Comparison of ENCODE assay signal across 1 cellular context in the genomic region with DNA sequence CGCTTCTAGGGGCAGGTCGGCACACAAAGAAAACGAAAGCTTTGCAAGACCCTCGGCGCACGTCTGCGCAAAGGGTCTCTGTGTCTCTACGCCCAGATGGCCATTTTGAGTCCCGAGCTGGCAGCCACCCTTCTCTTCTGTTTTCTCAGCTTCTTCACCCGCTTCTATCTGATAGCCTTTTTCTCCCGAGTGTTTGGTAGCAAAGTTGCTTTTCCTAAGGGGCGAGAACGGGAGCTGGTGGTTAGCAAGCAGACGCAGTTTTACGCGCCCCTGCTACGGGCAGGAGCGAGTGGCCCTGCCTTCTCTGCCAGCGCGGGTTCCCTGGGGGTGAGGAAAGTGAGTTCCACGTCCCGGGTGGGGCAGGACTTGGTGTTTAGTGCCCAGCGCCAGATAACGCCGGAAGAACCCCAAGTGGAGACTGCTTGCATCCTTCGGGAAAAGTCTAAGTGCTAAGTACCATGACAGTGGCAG.
TF ChIP-seq lines count a peak whose summit lies in the region.

No MANE protein-coding gene starts in this region.

TF ChIP-seq in HepG2, 621 proteins besides CTCF, POLR2A, EP300 and RAD21 (continued from another document and continues in another):
- TF ChIP-seq, protein P1, sequence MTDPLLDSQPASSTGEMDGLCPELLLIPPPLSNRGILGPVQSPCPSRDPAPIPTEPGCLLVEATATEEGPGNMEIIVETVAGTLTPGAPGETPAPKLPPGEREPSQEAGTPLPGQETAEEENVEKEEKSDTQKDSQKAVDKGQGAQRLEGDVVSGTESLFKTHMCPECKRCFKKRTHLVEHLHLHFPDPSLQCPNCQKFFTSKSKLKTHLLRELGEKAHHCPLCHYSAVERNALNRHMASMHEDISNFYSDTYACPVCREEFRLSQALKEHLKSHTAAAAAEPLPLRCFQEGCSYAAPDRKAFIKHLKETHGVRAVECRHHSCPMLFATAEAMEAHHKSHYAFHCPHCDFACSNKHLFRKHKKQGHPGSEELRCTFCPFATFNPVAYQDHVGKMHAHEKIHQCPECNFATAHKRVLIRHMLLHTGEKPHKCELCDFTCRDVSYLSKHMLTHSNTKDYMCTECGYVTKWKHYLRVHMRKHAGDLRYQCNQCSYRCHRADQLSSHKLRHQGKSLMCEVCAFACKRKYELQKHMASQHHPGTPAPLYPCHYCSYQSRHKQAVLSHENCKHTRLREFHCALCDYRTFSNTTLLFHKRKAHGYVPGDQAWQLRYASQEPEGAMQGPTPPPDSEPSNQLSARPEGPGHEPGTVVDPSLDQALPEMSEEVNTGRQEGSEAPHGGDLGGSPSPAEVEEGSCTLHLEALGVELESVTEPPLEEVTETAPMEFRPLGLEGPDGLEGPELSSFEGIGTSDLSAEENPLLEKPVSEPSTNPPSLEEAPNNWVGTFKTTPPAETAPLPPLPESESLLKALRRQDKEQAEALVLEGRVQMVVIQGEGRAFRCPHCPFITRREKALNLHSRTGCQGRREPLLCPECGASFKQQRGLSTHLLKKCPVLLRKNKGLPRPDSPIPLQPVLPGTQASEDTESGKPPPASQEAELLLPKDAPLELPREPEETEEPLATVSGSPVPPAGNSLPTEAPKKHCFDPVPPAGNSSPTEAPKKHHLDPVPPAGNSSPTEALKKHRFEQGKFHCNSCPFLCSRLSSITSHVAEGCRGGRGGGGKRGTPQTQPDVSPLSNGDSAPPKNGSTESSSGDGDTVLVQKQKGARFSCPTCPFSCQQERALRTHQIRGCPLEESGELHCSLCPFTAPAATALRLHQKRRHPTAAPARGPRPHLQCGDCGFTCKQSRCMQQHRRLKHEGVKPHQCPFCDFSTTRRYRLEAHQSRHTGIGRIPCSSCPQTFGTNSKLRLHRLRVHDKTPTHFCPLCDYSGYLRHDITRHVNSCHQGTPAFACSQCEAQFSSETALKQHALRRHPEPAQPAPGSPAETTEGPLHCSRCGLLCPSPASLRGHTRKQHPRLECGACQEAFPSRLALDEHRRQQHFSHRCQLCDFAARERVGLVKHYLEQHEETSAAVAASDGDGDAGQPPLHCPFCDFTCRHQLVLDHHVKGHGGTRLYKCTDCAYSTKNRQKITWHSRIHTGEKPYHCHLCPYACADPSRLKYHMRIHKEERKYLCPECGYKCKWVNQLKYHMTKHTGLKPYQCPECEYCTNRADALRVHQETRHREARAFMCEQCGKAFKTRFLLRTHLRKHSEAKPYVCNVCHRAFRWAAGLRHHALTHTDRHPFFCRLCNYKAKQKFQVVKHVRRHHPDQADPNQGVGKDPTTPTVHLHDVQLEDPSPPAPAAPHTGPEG (CRISPR knock-in tag; IDR thresholded peaks at IDR 0.05), result no peak
- TF ChIP-seq CEBPG (CRISPR knock-in tag; IDR thresholded peaks at IDR 0.05), result no peak
- TF ChIP-seq SRSF9 (IDR thresholded peaks at IDR 0.05; ENCODE audit: borderline replicate concordance, insufficient read depth, low read depth, low read length, poor library complexity, severe bottlenecking), result no peak
- TF ChIP-seq, protein P2, sequence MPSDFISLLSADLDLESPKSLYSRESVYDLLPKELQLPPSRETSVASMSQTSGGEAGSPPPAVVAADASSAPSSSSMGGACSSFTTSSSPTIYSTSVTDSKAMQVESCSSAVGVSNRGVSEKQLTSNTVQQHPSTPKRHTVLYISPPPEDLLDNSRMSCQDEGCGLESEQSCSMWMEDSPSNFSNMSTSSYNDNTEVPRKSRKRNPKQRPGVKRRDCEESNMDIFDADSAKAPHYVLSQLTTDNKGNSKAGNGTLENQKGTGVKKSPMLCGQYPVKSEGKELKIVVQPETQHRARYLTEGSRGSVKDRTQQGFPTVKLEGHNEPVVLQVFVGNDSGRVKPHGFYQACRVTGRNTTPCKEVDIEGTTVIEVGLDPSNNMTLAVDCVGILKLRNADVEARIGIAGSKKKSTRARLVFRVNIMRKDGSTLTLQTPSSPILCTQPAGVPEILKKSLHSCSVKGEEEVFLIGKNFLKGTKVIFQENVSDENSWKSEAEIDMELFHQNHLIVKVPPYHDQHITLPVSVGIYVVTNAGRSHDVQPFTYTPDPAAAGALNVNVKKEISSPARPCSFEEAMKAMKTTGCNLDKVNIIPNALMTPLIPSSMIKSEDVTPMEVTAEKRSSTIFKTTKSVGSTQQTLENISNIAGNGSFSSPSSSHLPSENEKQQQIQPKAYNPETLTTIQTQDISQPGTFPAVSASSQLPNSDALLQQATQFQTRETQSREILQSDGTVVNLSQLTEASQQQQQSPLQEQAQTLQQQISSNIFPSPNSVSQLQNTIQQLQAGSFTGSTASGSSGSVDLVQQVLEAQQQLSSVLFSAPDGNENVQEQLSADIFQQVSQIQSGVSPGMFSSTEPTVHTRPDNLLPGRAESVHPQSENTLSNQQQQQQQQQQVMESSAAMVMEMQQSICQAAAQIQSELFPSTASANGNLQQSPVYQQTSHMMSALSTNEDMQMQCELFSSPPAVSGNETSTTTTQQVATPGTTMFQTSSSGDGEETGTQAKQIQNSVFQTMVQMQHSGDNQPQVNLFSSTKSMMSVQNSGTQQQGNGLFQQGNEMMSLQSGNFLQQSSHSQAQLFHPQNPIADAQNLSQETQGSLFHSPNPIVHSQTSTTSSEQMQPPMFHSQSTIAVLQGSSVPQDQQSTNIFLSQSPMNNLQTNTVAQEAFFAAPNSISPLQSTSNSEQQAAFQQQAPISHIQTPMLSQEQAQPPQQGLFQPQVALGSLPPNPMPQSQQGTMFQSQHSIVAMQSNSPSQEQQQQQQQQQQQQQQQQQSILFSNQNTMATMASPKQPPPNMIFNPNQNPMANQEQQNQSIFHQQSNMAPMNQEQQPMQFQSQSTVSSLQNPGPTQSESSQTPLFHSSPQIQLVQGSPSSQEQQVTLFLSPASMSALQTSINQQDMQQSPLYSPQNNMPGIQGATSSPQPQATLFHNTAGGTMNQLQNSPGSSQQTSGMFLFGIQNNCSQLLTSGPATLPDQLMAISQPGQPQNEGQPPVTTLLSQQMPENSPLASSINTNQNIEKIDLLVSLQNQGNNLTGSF (CRISPR knock-in tag; IDR thresholded peaks at IDR 0.05), result no peak
- TF ChIP-seq, protein P3, sequence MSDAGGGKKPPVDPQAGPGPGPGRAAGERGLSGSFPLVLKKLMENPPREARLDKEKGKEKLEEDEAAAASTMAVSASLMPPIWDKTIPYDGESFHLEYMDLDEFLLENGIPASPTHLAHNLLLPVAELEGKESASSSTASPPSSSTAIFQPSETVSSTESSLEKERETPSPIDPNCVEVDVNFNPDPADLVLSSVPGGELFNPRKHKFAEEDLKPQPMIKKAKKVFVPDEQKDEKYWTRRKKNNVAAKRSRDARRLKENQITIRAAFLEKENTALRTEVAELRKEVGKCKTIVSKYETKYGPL (CRISPR knock-in tag; IDR thresholded peaks at IDR 0.05), result no peak
- TF ChIP-seq ZC3H13 (CRISPR knock-in tag; IDR thresholded peaks at IDR 0.05), result no peak
- TF ChIP-seq, protein P4, sequence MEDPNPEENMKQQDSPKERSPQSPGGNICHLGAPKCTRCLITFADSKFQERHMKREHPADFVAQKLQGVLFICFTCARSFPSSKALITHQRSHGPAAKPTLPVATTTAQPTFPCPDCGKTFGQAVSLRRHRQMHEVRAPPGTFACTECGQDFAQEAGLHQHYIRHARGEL (CRISPR knock-in tag; IDR thresholded peaks at IDR 0.05), result no peak
- 0 out of 2 replicates have a peak, but pooled peaks have one; percentile 10 for TF ChIP-seq RXRB (CRISPR knock-in tag; IDR thresholded peaks at IDR 0.05; ENCODE audit: borderline replicate concordance)
- TF ChIP-seq, protein P5, sequence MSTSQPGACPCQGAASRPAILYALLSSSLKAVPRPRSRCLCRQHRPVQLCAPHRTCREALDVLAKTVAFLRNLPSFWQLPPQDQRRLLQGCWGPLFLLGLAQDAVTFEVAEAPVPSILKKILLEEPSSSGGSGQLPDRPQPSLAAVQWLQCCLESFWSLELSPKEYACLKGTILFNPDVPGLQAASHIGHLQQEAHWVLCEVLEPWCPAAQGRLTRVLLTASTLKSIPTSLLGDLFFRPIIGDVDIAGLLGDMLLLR (CRISPR knock-in tag; IDR thresholded peaks at IDR 0.05), result no peak
- no peak for TF ChIP-seq HNRNPLL (IDR thresholded peaks at IDR 0.05; ENCODE audit: low read depth, low read length, poor library complexity, severe bottlenecking)
- TF ChIP-seq, protein P6, sequence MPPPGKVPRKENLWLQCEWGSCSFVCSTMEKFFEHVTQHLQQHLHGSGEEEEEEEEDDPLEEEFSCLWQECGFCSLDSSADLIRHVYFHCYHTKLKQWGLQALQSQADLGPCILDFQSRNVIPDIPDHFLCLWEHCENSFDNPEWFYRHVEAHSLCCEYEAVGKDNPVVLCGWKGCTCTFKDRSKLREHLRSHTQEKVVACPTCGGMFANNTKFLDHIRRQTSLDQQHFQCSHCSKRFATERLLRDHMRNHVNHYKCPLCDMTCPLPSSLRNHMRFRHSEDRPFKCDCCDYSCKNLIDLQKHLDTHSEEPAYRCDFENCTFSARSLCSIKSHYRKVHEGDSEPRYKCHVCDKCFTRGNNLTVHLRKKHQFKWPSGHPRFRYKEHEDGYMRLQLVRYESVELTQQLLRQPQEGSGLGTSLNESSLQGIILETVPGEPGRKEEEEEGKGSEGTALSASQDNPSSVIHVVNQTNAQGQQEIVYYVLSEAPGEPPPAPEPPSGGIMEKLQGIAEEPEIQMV (CRISPR knock-in tag; IDR thresholded peaks at IDR 0.05; ENCODE audit: low read depth), result no peak
- no peak for TF ChIP-seq ZNF225 (CRISPR knock-in tag; IDR thresholded peaks at IDR 0.05)
- no peak for TF ChIP-seq POGZ (CRISPR knock-in tag; IDR thresholded peaks at IDR 0.05)
- TF ChIP-seq NCOA1 (CRISPR knock-in tag; IDR thresholded peaks at IDR 0.05), result no peak
- TF ChIP-seq YY1 (IDR thresholded peaks at IDR 0.05; ENCODE audit: insufficient read depth, insufficient replicate concordance, low read depth, low read length), result peak; percentile 58
- no peak for TF ChIP-seq ZNF331 (CRISPR knock-in tag; IDR thresholded peaks at IDR 0.05)
- no peak for TF ChIP-seq IRX3 (CRISPR knock-in tag; IDR thresholded peaks at IDR 0.05; ENCODE audit: borderline replicate concordance, low read depth)
- TF ChIP-seq HNRNPK (IDR thresholded peaks at IDR 0.05; ENCODE audit: low read depth, low read length, poor library complexity, severe bottlenecking), result no peak
- no peak for TF ChIP-seq DR1 (CRISPR knock-in tag; IDR thresholded peaks at IDR 0.05)
- TF ChIP-seq, protein P7, sequence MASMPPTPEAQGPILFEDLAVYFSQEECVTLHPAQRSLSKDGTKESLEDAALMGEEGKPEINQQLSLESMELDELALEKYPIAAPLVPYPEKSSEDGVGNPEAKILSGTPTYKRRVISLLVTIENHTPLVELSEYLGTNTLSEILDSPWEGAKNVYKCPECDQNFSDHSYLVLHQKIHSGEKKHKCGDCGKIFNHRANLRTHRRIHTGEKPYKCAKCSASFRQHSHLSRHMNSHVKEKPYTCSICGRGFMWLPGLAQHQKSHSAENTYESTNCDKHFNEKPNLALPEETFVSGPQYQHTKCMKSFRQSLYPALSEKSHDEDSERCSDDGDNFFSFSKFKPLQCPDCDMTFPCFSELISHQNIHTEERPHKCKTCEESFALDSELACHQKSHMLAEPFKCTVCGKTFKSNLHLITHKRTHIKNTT (CRISPR knock-in tag; IDR thresholded peaks at IDR 0.05), result no peak
- TF ChIP-seq PITX1 (CRISPR knock-in tag; IDR thresholded peaks at IDR 0.05), result no peak
- no peak for TF ChIP-seq ATRX (CRISPR knock-in tag; IDR thresholded peaks at IDR 0.05; ENCODE audit: borderline replicate concordance)
- peak; percentile 28 for TF ChIP-seq ASH2L (IDR thresholded peaks at IDR 0.05; ENCODE audit: insufficient read length, low read depth, low read length)
- TF ChIP-seq, protein P8, sequence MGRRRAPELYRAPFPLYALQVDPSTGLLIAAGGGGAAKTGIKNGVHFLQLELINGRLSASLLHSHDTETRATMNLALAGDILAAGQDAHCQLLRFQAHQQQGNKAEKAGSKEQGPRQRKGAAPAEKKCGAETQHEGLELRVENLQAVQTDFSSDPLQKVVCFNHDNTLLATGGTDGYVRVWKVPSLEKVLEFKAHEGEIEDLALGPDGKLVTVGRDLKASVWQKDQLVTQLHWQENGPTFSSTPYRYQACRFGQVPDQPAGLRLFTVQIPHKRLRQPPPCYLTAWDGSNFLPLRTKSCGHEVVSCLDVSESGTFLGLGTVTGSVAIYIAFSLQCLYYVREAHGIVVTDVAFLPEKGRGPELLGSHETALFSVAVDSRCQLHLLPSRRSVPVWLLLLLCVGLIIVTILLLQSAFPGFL (CRISPR knock-in tag; IDR thresholded peaks at IDR 0.05), result no peak
- TF ChIP-seq CHD4 (IDR thresholded peaks at IDR 0.05; ENCODE audit: borderline replicate concordance, low read length), result no peak
- TF ChIP-seq AHR (CRISPR knock-in tag; IDR thresholded peaks at IDR 0.05), result no peak
- 0 out of 2 replicates have a peak, but pooled peaks have one; percentile 47 for TF ChIP-seq ZBTB7A (CRISPR knock-in tag; IDR thresholded peaks at IDR 0.05)
- TF ChIP-seq TOE1 (CRISPR knock-in tag; IDR thresholded peaks at IDR 0.05), result no peak
- TF ChIP-seq, protein P9, sequence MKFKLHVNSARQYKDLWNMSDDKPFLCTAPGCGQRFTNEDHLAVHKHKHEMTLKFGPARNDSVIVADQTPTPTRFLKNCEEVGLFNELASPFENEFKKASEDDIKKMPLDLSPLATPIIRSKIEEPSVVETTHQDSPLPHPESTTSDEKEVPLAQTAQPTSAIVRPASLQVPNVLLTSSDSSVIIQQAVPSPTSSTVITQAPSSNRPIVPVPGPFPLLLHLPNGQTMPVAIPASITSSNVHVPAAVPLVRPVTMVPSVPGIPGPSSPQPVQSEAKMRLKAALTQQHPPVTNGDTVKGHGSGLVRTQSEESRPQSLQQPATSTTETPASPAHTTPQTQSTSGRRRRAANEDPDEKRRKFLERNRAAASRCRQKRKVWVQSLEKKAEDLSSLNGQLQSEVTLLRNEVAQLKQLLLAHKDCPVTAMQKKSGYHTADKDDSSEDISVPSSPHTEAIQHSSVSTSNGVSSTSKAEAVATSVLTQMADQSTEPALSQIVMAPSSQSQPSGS (CRISPR knock-in tag; IDR thresholded peaks at IDR 0.05), result no peak
- no peak for TF ChIP-seq TOPORS (CRISPR knock-in tag; IDR thresholded peaks at IDR 0.05)
- TF ChIP-seq ZNF747 (CRISPR knock-in tag; IDR thresholded peaks at IDR 0.05; ENCODE audit: borderline replicate concordance), result no peak
- TF ChIP-seq HMGA1 (CRISPR knock-in tag; conservative IDR thresholded peaks at IDR 0.05), result no peak
- TF ChIP-seq, protein P10, sequence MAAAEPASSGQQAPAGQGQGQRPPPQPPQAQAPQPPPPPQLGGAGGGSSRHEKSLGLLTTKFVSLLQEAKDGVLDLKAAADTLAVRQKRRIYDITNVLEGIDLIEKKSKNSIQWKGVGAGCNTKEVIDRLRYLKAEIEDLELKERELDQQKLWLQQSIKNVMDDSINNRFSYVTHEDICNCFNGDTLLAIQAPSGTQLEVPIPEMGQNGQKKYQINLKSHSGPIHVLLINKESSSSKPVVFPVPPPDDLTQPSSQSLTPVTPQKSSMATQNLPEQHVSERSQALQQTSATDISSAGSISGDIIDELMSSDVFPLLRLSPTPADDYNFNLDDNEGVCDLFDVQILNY (CRISPR knock-in tag; conservative IDR thresholded peaks at IDR 0.05), result no peak
- no peak for TF ChIP-seq ZNF484 (CRISPR knock-in tag; IDR thresholded peaks at IDR 0.05; ENCODE audit: borderline replicate concordance, low read depth)
- TF ChIP-seq GATAD1 (CRISPR knock-in tag; IDR thresholded peaks at IDR 0.05), result 0 out of 2 replicates have a peak, but pooled peaks have one; percentile 15
- no peak for TF ChIP-seq GFI1 (CRISPR knock-in tag; IDR thresholded peaks at IDR 0.05; ENCODE audit: borderline replicate concordance)
- TF ChIP-seq NR2F2 (IDR thresholded peaks at IDR 0.05; ENCODE audit: borderline replicate concordance, low read depth), result no peak
